Comparison of ENCODE assay signal across 11 cellular contexts in genomic region chr14:103372017-103372416, GRCh38.
"Had no signal": no experiment of that assay in that cellular context is flagged by ENCODE, and none has a peak within 500 bp of the region (broad histone marks: within the 10 kb centered on the region; RNA-seq: fewer than 3 reads in every experiment).

No MANE protein-coding gene starts in this region.

- H3K27ac Mint-ChIP-seq: activated naive CD8-positive, alpha-beta T cell treated with anti-CD3 and anti-CD28 coated beads, Interleukin-2, amount 10 ng/mL, durations not matched to agents 7 days and 5 days; activated T-cell treated with anti-CD3 and anti-CD28 coated beads, Interleukin-2, amount 50 U/mL, for 72 hours; stimulated activated naive CD8-positive, alpha-beta T cell treated with anti-CD3 and anti-CD28 coated beads, Interleukin-15, amount 100 ng/mL, for 72 hours had no signal

- H3K27ac ChIP-seq: cardiac muscle cell, heart right ventricle, left lung, pancreas, testis had no signal

- H3K9me3 Mint-ChIP-seq: activated naive CD8-positive, alpha-beta T cell treated with anti-CD3 and anti-CD28 coated beads, Interleukin-2, amount 10 ng/mL, durations not matched to agents 7 days and 5 days; activated T-cell treated with anti-CD3 and anti-CD28 coated beads, Interleukin-2, amount 50 U/mL, for 72 hours; neural crest cell; stimulated activated naive CD8-positive, alpha-beta T cell treated with anti-CD3 and anti-CD28 coated beads, Interleukin-15, amount 100 ng/mL, for 72 hours had no signal

- H3K4me1 ChIP-seq: left lung, pancreas, testis had no signal

- H3K9me3 ChIP-seq: heart right ventricle, left lung, pancreas, testis had no signal

- ATAC-seq: stimulated activated naive CD8-positive, alpha-beta T cell treated with anti-CD3 and anti-CD28 coated beads, Interleukin-15, amount 100 ng/mL, for 72 hours had no signal

- H3K4me1 Mint-ChIP-seq: activated naive CD8-positive, alpha-beta T cell treated with anti-CD3 and anti-CD28 coated beads, Interleukin-2, amount 10 ng/mL, durations not matched to agents 7 days and 5 days; stimulated activated naive CD8-positive, alpha-beta T cell treated with anti-CD3 and anti-CD28 coated beads, Interleukin-15, amount 100 ng/mL, for 72 hours had no signal

- H3K4me3 Mint-ChIP-seq: activated naive CD8-positive, alpha-beta T cell treated with anti-CD3 and anti-CD28 coated beads, Interleukin-2, amount 10 ng/mL, durations not matched to agents 7 days and 5 days; activated T-cell treated with anti-CD3 and anti-CD28 coated beads, Interleukin-2, amount 50 U/mL, for 72 hours; neural crest cell; stimulated activated naive CD8-positive, alpha-beta T cell treated with anti-CD3 and anti-CD28 coated beads, Interleukin-15, amount 100 ng/mL, for 72 hours had no signal

- H3K36me3 Mint-ChIP-seq: activated naive CD8-positive, alpha-beta T cell treated with anti-CD3 and anti-CD28 coated beads, Interleukin-2, amount 10 ng/mL, durations not matched to agents 7 days and 5 days had no signal

- H3K36me3 ChIP-seq: cardiac muscle cell, heart right ventricle, left lung, pancreas had no signal

- H3K27me3 Mint-ChIP-seq: stimulated activated naive CD8-positive, alpha-beta T cell treated with anti-CD3 and anti-CD28 coated beads, Interleukin-15, amount 100 ng/mL, for 72 hours had no signal

- H3K4me3 ChIP-seq: cardiac muscle cell, heart right ventricle, left lung, pancreas, testis had no signal

- H3K27me3 ChIP-seq: cardiac muscle cell, left lung, pancreas, testis had no signal

- DNase-seq: activated gamma-delta T cell treated with Interleukin-2 at 50 U/mL for 16 hours; activated naive CD8-positive, alpha-beta T cell treated with anti-CD3 and anti-CD28 coated beads, Interleukin-2, amount 10 ng/mL, durations not matched to agents 7 days and 5 days; heart right ventricle; pancreas; stimulated activated CD4-positive, alpha-beta T cell treated with anti-CD3 and anti-CD28 coated beads, Interleukin-4, amount 100 ng/mL, for 4 hours; stimulated activated naive CD8-positive, alpha-beta T cell treated with anti-CD3 and anti-CD28 coated beads, Interleukin-15, amount 100 ng/mL, for 72 hours; testis had no signal
